In the genomic region with DNA sequence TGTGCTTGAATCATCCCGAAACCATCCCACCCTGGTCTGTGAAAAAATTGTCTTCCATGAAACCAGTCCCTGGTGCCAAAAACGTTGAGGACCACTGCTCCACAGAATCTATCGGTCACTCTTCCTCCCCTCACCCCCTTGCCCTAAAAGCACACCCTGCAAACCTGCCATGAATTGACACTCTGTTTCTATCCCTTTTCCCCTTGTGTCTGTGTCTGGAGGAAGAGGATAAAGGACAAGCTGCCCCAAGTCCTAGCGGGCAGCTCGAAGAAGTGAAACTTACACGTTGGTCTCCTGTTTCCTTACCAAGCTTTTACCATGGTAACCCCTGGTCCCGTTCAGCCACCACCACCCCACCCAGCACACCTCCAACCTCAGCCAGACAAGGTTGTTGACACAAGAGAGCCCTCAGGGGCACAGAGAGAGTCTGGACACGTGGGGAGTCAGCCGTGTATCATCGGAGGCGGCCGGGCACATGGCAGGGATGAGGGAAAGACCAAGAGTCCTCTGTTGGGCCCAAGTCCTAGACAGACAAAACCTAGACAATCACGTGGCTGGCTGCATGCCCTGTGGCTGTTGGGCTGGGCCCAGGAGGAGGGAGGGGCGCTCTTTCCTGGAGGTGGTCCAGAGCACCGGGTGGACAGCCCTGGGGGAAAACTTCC, we compare ENCODE assay signal across 1 cellular context.
A peak's percentile ranks its signal among the peaks of the same experiment; 100 is the strongest.
TF ChIP-seq lines count a peak whose summit lies in the region.

No MANE protein-coding gene starts in this region.

TF ChIP-seq in HepG2, 621 proteins besides CTCF, POLR2A, EP300 and RAD21 (continued from another document and continues in another):
- TF ChIP-seq, protein P1, sequence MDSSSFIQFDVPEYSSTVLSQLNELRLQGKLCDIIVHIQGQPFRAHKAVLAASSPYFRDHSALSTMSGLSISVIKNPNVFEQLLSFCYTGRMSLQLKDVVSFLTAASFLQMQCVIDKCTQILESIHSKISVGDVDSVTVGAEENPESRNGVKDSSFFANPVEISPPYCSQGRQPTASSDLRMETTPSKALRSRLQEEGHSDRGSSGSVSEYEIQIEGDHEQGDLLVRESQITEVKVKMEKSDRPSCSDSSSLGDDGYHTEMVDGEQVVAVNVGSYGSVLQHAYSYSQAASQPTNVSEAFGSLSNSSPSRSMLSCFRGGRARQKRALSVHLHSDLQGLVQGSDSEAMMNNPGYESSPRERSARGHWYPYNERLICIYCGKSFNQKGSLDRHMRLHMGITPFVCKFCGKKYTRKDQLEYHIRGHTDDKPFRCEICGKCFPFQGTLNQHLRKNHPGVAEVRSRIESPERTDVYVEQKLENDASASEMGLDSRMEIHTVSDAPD (CRISPR knock-in tag; IDR thresholded peaks at IDR 0.05) = peak; percentile 83
- peak; percentile 70 for TF ChIP-seq BHLHE40 (IDR thresholded peaks at IDR 0.05; ENCODE audit: low read length)
- TF ChIP-seq, protein P2, sequence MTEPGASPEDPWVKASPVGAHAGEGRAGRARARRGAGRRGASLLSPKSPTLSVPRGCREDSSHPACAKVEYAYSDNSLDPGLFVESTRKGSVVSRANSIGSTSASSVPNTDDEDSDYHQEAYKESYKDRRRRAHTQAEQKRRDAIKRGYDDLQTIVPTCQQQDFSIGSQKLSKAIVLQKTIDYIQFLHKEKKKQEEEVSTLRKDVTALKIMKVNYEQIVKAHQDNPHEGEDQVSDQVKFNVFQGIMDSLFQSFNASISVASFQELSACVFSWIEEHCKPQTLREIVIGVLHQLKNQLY (CRISPR knock-in tag; IDR thresholded peaks at IDR 0.05) = peak; percentile 98
- TF ChIP-seq, protein P3, sequence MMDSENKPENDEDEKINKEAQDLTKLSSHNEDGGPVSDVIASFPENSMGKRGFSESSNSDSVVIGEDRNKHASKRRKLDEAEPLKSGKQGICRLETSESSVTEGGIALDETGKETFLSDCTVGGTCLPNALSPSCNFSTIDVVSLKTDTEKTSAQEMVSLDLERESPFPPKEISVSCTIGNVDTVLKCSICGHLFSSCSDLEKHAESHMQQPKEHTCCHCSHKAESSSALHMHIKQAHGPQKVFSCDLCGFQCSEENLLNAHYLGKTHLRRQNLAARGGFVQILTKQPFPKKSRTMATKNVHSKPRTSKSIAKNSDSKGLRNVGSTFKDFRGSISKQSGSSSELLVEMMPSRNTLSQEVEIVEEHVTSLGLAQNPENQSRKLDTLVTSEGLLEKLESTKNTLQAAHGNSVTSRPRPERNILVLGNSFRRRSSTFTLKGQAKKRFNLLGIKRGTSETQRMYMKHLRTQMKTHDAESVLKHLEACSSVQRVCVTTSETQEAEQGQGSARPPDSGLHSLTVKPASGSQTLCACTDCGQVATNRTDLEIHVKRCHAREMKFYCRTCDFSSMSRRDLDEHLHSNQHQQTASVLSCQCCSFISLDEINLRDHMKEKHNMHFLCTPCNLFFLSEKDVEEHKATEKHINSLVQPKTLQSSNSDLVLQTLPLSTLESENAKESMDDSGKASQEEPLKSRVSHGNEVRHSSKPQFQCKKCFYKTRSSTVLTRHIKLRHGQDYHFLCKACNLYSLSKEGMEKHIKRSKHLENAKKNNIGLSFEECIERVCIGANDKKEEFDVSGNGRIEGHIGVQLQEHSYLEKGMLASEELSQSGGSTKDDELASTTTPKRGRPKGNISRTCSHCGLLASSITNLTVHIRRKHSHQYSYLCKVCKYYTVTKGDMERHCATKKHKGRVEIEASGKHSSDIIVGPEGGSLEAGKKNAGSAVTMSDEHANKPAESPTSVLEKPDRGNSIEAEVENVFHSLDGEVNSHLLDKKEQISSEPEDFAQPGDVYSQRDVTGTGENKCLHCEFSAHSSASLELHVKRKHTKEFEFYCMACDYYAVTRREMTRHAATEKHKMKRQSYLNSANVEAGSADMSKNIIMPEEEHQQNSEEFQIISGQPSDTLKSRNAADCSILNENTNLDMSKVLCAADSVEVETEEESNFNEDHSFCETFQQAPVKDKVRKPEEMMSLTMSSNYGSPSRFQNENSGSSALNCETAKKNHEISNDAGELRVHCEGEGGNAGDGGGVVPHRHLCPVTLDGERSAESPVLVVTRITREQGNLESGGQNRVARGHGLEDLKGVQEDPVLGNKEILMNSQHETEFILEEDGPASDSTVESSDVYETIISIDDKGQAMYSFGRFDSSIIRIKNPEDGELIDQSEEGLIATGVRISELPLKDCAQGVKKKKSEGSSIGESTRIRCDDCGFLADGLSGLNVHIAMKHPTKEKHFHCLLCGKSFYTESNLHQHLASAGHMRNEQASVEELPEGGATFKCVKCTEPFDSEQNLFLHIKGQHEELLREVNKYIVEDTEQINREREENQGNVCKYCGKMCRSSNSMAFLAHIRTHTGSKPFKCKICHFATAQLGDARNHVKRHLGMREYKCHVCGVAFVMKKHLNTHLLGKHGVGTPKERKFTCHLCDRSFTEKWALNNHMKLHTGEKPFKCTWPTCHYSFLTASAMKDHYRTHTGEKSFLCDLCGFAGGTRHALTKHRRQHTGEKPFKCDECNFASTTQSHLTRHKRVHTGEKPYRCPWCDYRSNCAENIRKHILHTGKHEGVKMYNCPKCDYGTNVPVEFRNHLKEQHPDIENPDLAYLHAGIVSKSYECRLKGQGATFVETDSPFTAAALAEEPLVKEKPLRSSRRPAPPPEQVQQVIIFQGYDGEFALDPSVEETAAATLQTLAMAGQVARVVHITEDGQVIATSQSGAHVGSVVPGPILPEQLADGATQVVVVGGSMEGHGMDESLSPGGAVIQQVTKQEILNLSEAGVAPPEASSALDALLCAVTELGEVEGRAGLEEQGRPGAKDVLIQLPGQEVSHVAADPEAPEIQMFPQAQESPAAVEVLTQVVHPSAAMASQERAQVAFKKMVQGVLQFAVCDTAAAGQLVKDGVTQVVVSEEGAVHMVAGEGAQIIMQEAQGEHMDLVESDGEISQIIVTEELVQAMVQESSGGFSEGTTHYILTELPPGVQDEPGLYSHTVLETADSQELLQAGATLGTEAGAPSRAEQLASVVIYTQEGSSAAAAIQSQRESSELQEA (CRISPR knock-in tag; IDR thresholded peaks at IDR 0.05; ENCODE audit: not compliant biosample characterization) = peak; percentile 17
- peak; percentile 63; the same call in 1 of the 2 replicates for TF ChIP-seq KDM5B (CRISPR knock-in tag; IDR thresholded peaks at IDR 0.05; ENCODE audit: borderline replicate concordance)
- TF ChIP-seq ZNF615 (CRISPR knock-in tag; IDR thresholded peaks at IDR 0.05; ENCODE audit: borderline replicate concordance) = no peak
- TF ChIP-seq, protein P4, sequence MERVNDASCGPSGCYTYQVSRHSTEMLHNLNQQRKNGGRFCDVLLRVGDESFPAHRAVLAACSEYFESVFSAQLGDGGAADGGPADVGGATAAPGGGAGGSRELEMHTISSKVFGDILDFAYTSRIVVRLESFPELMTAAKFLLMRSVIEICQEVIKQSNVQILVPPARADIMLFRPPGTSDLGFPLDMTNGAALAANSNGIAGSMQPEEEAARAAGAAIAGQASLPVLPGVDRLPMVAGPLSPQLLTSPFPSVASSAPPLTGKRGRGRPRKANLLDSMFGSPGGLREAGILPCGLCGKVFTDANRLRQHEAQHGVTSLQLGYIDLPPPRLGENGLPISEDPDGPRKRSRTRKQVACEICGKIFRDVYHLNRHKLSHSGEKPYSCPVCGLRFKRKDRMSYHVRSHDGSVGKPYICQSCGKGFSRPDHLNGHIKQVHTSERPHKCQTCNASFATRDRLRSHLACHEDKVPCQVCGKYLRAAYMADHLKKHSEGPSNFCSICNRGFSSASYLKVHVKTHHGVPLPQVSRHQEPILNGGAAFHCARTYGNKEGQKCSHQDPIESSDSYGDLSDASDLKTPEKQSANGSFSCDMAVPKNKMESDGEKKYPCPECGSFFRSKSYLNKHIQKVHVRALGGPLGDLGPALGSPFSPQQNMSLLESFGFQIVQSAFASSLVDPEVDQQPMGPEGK (CRISPR knock-in tag; IDR thresholded peaks at IDR 0.05) = peak; percentile 29; the same call in 1 of the 2 replicates
- peak; percentile 36; the same call in 1 of the 2 replicates for TF ChIP-seq RFX1 (IDR thresholded peaks at IDR 0.05)
- 0 out of 2 replicates have a peak, but pooled peaks have one; percentile 47 for TF ChIP-seq FLYWCH1 (CRISPR knock-in tag; IDR thresholded peaks at IDR 0.05)
- TF ChIP-seq, protein P5, sequence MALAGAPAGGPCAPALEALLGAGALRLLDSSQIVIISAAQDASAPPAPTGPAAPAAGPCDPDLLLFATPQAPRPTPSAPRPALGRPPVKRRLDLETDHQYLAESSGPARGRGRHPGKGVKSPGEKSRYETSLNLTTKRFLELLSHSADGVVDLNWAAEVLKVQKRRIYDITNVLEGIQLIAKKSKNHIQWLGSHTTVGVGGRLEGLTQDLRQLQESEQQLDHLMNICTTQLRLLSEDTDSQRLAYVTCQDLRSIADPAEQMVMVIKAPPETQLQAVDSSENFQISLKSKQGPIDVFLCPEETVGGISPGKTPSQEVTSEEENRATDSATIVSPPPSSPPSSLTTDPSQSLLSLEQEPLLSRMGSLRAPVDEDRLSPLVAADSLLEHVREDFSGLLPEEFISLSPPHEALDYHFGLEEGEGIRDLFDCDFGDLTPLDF (CRISPR knock-in tag; IDR thresholded peaks at IDR 0.05) = no peak
- peak; percentile 77; the same call in 1 of the 2 replicates for TF ChIP-seq FOXO1 (CRISPR knock-in tag; IDR thresholded peaks at IDR 0.05)
- TF ChIP-seq SKI (IDR thresholded peaks at IDR 0.05; ENCODE audit: partially characterized antibody) = peak; percentile 99
- peak; percentile 72; the same call in 1 of the 2 replicates for TF ChIP-seq SALL1 (CRISPR knock-in tag; IDR thresholded peaks at IDR 0.05)
- no peak for TF ChIP-seq KLF16 (CRISPR knock-in tag; IDR thresholded peaks at IDR 0.05)
- no peak for TF ChIP-seq RFX5 (IDR thresholded peaks at IDR 0.05; ENCODE audit: low read depth, low read length)
- TF ChIP-seq, protein P6, sequence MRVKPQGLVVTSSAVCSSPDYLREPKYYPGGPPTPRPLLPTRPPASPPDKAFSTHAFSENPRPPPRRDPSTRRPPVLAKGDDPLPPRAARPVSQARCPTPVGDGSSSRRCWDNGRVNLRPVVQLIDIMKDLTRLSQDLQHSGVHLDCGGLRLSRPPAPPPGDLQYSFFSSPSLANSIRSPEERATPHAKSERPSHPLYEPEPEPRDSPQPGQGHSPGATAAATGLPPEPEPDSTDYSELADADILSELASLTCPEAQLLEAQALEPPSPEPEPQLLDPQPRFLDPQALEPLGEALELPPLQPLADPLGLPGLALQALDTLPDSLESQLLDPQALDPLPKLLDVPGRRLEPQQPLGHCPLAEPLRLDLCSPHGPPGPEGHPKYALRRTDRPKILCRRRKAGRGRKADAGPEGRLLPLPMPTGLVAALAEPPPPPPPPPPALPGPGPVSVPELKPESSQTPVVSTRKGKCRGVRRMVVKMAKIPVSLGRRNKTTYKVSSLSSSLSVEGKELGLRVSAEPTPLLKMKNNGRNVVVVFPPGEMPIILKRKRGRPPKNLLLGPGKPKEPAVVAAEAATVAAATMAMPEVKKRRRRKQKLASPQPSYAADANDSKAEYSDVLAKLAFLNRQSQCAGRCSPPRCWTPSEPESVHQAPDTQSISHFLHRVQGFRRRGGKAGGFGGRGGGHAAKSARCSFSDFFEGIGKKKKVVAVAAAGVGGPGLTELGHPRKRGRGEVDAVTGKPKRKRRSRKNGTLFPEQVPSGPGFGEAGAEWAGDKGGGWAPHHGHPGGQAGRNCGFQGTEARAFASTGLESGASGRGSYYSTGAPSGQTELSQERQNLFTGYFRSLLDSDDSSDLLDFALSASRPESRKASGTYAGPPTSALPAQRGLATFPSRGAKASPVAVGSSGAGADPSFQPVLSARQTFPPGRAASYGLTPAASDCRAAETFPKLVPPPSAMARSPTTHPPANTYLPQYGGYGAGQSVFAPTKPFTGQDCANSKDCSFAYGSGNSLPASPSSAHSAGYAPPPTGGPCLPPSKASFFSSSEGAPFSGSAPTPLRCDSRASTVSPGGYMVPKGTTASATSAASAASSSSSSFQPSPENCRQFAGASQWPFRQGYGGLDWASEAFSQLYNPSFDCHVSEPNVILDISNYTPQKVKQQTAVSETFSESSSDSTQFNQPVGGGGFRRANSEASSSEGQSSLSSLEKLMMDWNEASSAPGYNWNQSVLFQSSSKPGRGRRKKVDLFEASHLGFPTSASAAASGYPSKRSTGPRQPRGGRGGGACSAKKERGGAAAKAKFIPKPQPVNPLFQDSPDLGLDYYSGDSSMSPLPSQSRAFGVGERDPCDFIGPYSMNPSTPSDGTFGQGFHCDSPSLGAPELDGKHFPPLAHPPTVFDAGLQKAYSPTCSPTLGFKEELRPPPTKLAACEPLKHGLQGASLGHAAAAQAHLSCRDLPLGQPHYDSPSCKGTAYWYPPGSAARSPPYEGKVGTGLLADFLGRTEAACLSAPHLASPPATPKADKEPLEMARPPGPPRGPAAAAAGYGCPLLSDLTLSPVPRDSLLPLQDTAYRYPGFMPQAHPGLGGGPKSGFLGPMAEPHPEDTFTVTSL (CRISPR knock-in tag; IDR thresholded peaks at IDR 0.05; ENCODE audit: borderline replicate concordance) = peak; percentile 52; the same call in 1 of the 2 replicates
- TF ChIP-seq ZFP41 (CRISPR knock-in tag; IDR thresholded peaks at IDR 0.05; ENCODE audit: borderline replicate concordance) = no peak
- TF ChIP-seq ZNF343 (CRISPR knock-in tag; IDR thresholded peaks at IDR 0.05) = no peak
- TF ChIP-seq HNF4G (IDR thresholded peaks at IDR 0.05; ENCODE audit: borderline replicate concordance, low read depth, low read length) = peak; percentile 34; the same call in 1 of the 2 replicates
- peak; percentile 22; the same call in 1 of the 2 replicates for TF ChIP-seq HNF4G (CRISPR knock-in tag; IDR thresholded peaks at IDR 0.05; ENCODE audit: borderline replicate concordance, low read depth)
- TF ChIP-seq RBAK (CRISPR knock-in tag; IDR thresholded peaks at IDR 0.05) = peak; percentile 34; the same call in 1 of the 2 replicates
- TF ChIP-seq, protein P7, sequence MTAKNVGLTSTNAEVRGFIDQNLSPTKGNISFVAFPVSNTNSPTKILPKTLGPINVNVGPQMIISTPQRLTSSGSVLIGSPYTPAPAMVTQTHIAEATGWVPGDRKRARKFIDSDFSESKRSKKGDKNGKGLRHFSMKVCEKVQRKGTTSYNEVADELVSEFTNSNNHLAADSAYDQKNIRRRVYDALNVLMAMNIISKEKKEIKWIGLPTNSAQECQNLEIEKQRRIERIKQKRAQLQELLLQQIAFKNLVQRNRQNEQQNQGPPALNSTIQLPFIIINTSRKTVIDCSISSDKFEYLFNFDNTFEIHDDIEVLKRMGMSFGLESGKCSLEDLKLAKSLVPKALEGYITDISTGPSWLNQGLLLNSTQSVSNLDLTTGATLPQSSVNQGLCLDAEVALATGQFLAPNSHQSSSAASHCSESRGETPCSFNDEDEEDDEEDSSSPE (CRISPR knock-in tag; IDR thresholded peaks at IDR 0.05) = peak; percentile 46
- TF ChIP-seq, protein P8, sequence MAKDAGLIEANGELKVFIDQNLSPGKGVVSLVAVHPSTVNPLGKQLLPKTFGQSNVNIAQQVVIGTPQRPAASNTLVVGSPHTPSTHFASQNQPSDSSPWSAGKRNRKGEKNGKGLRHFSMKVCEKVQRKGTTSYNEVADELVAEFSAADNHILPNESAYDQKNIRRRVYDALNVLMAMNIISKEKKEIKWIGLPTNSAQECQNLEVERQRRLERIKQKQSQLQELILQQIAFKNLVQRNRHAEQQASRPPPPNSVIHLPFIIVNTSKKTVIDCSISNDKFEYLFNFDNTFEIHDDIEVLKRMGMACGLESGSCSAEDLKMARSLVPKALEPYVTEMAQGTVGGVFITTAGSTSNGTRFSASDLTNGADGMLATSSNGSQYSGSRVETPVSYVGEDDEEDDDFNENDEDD (CRISPR knock-in tag; IDR thresholded peaks at IDR 0.05; ENCODE audit: borderline replicate concordance) = peak; percentile 78; the same call in 1 of the 2 replicates
- TF ChIP-seq CCDC6 (CRISPR knock-in tag; IDR thresholded peaks at IDR 0.05) = peak; percentile 73; the same call in 1 of the 2 replicates
- TF ChIP-seq ETV6 (CRISPR knock-in tag; conservative IDR thresholded peaks at IDR 0.05) = no peak
